Comparison of ENCODE assay signal across 2 cellular contexts in genomic region chr5:179832039-179832745, GRCh38.
TF ChIP-seq lines count a peak whose summit lies in the region.

No MANE protein-coding gene starts in this region.

TF ChIP-seq in WTC11, 78 proteins besides CTCF, POLR2A, EP300 and RAD21:
- no peak for TF ChIP-seq OVOL2 (CRISPR knock-in tag; IDR thresholded peaks at IDR 0.05; ENCODE audit: borderline replicate concordance)
- TF ChIP-seq ZNF263 (CRISPR knock-in tag; IDR thresholded peaks at IDR 0.05; ENCODE audit: low read depth), result no peak
- TF ChIP-seq ZNF281 (CRISPR knock-in tag; IDR thresholded peaks at IDR 0.05), result no peak
- no peak for TF ChIP-seq ZNF219 (CRISPR knock-in tag; IDR thresholded peaks at IDR 0.05; ENCODE audit: borderline replicate concordance)
- TF ChIP-seq EMX1 (CRISPR knock-in tag; IDR thresholded peaks at IDR 0.05), result no peak
- TF ChIP-seq CBFB (CRISPR knock-in tag; IDR thresholded peaks at IDR 0.05; ENCODE audit: low read depth), result no peak
- TF ChIP-seq IRF2 (CRISPR knock-in tag; IDR thresholded peaks at IDR 0.05; ENCODE audit: borderline replicate concordance, low read depth), result no peak
- TF ChIP-seq TEAD1 (CRISPR knock-in tag; IDR thresholded peaks at IDR 0.05), result no peak
- TF ChIP-seq SP1 (CRISPR knock-in tag; conservative IDR thresholded peaks at IDR 0.05), result no peak
- no peak for TF ChIP-seq NFE2L1 (CRISPR knock-in tag; IDR thresholded peaks at IDR 0.05)
- TF ChIP-seq ATF2 (CRISPR knock-in tag; IDR thresholded peaks at IDR 0.05; ENCODE audit: borderline replicate concordance, low read depth), result no peak
- TF ChIP-seq MLX (CRISPR knock-in tag; IDR thresholded peaks at IDR 0.05), result no peak
- no peak for TF ChIP-seq ZNF416 (CRISPR knock-in tag; IDR thresholded peaks at IDR 0.05)
- TF ChIP-seq PRRX2 (CRISPR knock-in tag; IDR thresholded peaks at IDR 0.05), result no peak
- TF ChIP-seq JAZF1 (CRISPR knock-in tag; IDR thresholded peaks at IDR 0.05), result no peak
- TF ChIP-seq ESRRA (CRISPR knock-in tag; IDR thresholded peaks at IDR 0.05; ENCODE audit: borderline replicate concordance), result no peak
- TF ChIP-seq E2F5 (CRISPR knock-in tag; IDR thresholded peaks at IDR 0.05), result no peak

TF ChIP-seq in HepG2, 621 proteins besides CTCF, POLR2A, EP300 and RAD21:
- no peak for TF ChIP-seq USF2 (IDR thresholded peaks at IDR 0.05; ENCODE audit: low read depth, low read length)
- no peak for TF ChIP-seq USF2 (CRISPR knock-in tag; IDR thresholded peaks at IDR 0.05; ENCODE audit: borderline replicate concordance)
- 0 out of 2 replicates have a peak, but pooled peaks have one; percentile 26 for TF ChIP-seq HNRNPL (IDR thresholded peaks at IDR 0.05; ENCODE audit: low read depth, low read length)
- no peak for TF ChIP-seq ZNF773 (CRISPR knock-in tag; IDR thresholded peaks at IDR 0.05; ENCODE audit: borderline replicate concordance)
- peak; percentile 47; the same call in 1 of the 2 replicates for TF ChIP-seq ZBTB38 (CRISPR knock-in tag; IDR thresholded peaks at IDR 0.05)
- peak; percentile 38 for TF ChIP-seq POLR2G (IDR thresholded peaks at IDR 0.05; ENCODE audit: low read depth, low read length)
- no peak for TF ChIP-seq ZBTB4 (CRISPR knock-in tag; IDR thresholded peaks at IDR 0.05; ENCODE audit: borderline replicate concordance)
- TF ChIP-seq AGO2 (optimal IDR thresholded peaks at IDR 0.05; ENCODE audit: low read depth, low read length), result peak; percentile 95
- TF ChIP-seq RBFOX2 (IDR thresholded peaks at IDR 0.05; ENCODE audit: low read depth, low read length), result peak; percentile 91
- no peak for TF ChIP-seq ESRRA (CRISPR knock-in tag; IDR thresholded peaks at IDR 0.05; ENCODE audit: low read depth)
- peak; percentile 41; the same call in 1 of the 2 replicates for TF ChIP-seq SP4 (CRISPR knock-in tag; IDR thresholded peaks at IDR 0.05)
- TF ChIP-seq SYNCRIP (IDR thresholded peaks at IDR 0.05; ENCODE audit: insufficient read depth, low read depth, low read length), result no peak
- TF ChIP-seq SUZ12 (IDR thresholded peaks at IDR 0.05; ENCODE audit: low read depth, low read length), result no peak
- 0 out of 2 replicates have a peak, but pooled peaks have one; percentile 29 for TF ChIP-seq ZNF687 (CRISPR knock-in tag; IDR thresholded peaks at IDR 0.05)
- TF ChIP-seq RBM22 (optimal IDR thresholded peaks at IDR 0.05; ENCODE audit: low read length), result peak; percentile 90
- no peak for TF ChIP-seq HOXD1 (CRISPR knock-in tag; IDR thresholded peaks at IDR 0.05)
- no peak for TF ChIP-seq ZNF101 (CRISPR knock-in tag; IDR thresholded peaks at IDR 0.05; ENCODE audit: borderline replicate concordance, low read depth)
- no peak for TF ChIP-seq NONO (IDR thresholded peaks at IDR 0.05)
- TF ChIP-seq NONO (CRISPR knock-in tag; conservative IDR thresholded peaks at IDR 0.05), result no peak
